In genomic region chr16:85593503-85594195, GRCh38 we compare ENCODE assay signal across 14 cellular contexts. TPM values are rescaled to one million over a fixed set of nuclear protein-coding genes. Genes with fewer than 3 reads are reported as not detected.
DNase-seq lines count a peak whose midpoint lies in the region; ATAC-seq and TF ChIP-seq lines count a peak whose summit lies in the region.
"Had no signal": no experiment of that assay in that cellular context is flagged by ENCODE, and none has a peak within 500 bp of the region (broad histone marks: within the 10 kb centered on the region; RNA-seq: fewer than 3 reads in every experiment).

No MANE protein-coding gene starts in this region.

- TF ChIP-seq EP300 in neural cell (conservative IDR thresholded peaks at IDR 0.05; ENCODE audit: poor library complexity, severe bottlenecking), result no peak

- H3K9me3 ChIP-seq in neural cell (ENCODE audit: low read length) (no peaks in the 10 kb centered on the region), Karpas-422 (ENCODE audit: low read length) (peaks cover 4% of the 10 kb centered on the region; the same call in 1 of the 2 replicates), gastrocnemius medialis (no peaks in the 10 kb centered on the region)
- H3K9me3 ChIP-seq: Peyer's patch had no signal

- DNase-seq in G401 (ENCODE audit: low spot score) (peak; percentile 93), NCI-H2081 (lab: John Stamatoyannopoulos, UW) (peak; percentile 77 to 93), NOMO-1 treated with dmso at 0.1 percent for 144 hours (lab: John Stamatoyannopoulos, UW; ENCODE audit: unreplicated experiment) (peak; percentile 58), Karpas-422 (no peak), gastrocnemius medialis (no peak), HEK293T (ENCODE audit: extremely low spot score) (no peak)
- DNase-seq: activated CD4-positive, alpha-beta memory T cell treated with anti-CD3 and anti-CD28 coated beads, Interleukin-2, amount 10 ng/mL, durations not matched to agents 7 days and 5 days; activated naive CD4-positive, alpha-beta T cell treated with Interleukin-2 at 50 U/mL for 16 hours; erythroblast; mammary epithelial cell; Peyer's patch; T-helper 9 cell had no signal

- H3K27me3 ChIP-seq in neural cell (ENCODE audit: insufficient read depth, low read depth, low read length), result no peaks in the 10 kb centered on the region
- no peaks in the 10 kb centered on the region for H3K27me3 ChIP-seq in Karpas-422 (ENCODE audit: low read length)
- no peaks in the 10 kb centered on the region for H3K27me3 ChIP-seq in gastrocnemius medialis
- H3K27me3 ChIP-seq: Peyer's patch had no signal

- in situ Hi-C loops in G401 (cut with HindIII; ENCODE audit: low sequenced_read_pairs), result no loop called here
- in situ Hi-C loops in gastrocnemius medialis (cut with MboI; ENCODE audit: low sequenced_read_pairs in 4 of 4), result no loop called here

- H3K36me3 ChIP-seq in neural cell (ENCODE audit: insufficient read depth, low read length), result no peaks in the 10 kb centered on the region
- no peaks in the 10 kb centered on the region for H3K36me3 ChIP-seq in Karpas-422 (ENCODE audit: insufficient read depth, low read length)
- no peaks in the 10 kb centered on the region for H3K36me3 ChIP-seq in gastrocnemius medialis
- H3K36me3 ChIP-seq: Peyer's patch had no signal

- H3K27ac ChIP-seq in neural cell (ENCODE audit: low read length), result peak overlapping the region; percentile 55
- no peak overlapping the region for H3K27ac ChIP-seq in Karpas-422 (ENCODE audit: low read length)
- H3K27ac ChIP-seq in gastrocnemius medialis, result no peak overlapping the region

- no peak for TF ChIP-seq RAD21 in neural cell (conservative IDR thresholded peaks at IDR 0.05)

- peaks cover 81% of the 10 kb centered on the region for H3K79me2 ChIP-seq in neural cell (replicated peaks; ENCODE audit: insufficient read depth, low read length)
- no peaks in the 10 kb centered on the region for H3K79me2 ChIP-seq in Karpas-422 (ENCODE audit: low read length)

- H3K9me2 ChIP-seq in neural cell (ENCODE audit: insufficient read depth, low read length), result no peaks in the 10 kb centered on the region
- no peaks in the 10 kb centered on the region for H3K9me2 ChIP-seq in Karpas-422 (replicated peaks; ENCODE audit: insufficient read depth, low read length)

- no peak overlapping the region for H2AFZ ChIP-seq in neural cell (ENCODE audit: low read depth, low read length)
- no peak overlapping the region for H2AFZ ChIP-seq in Karpas-422 (ENCODE audit: low read length)

- H4K20me1 ChIP-seq in neural cell (ENCODE audit: insufficient read depth) (no peaks in the 10 kb centered on the region), Karpas-422 (ENCODE audit: insufficient read depth, low read depth, low read length) (no peaks in the 10 kb centered on the region; the same call in 1 of the 2 replicates)

- no peak for TF ChIP-seq POLR2A in gastrocnemius medialis (IDR thresholded peaks at IDR 0.05)

- H3K4me3 ChIP-seq in neural cell (ENCODE audit: low read length) (peak overlapping the region; percentile 39), Karpas-422 (ENCODE audit: low read length) (no peak overlapping the region), gastrocnemius medialis (no peak overlapping the region)
- H3K4me3 ChIP-seq: Peyer's patch had no signal

- CTCF ChIA-PET in HEK293T (lab: Yijun Ruan, JAX), result no interaction called here

- H3K9ac ChIP-seq in neural cell (ENCODE audit: low read length) (peak overlapping the region; percentile 52), Karpas-422 (ENCODE audit: low read length) (no peak overlapping the region)

- ATAC-seq in gastrocnemius medialis, result no peak
- ATAC-seq in GM18870 (IDR thresholded peaks at IDR 0.05; ENCODE audit: unreplicated experiment), result no peak

- H3K4me1 ChIP-seq in Karpas-422 (ENCODE audit: low read length) (peaks cover 7% of the 10 kb centered on the region), gastrocnemius medialis (no peaks in the 10 kb centered on the region)

- intact Hi-C loops in gastrocnemius medialis (cut with DNase I; ENCODE audit: low total_unique reads), result no loop called here

- POLR2A ChIA-PET in HEK293T (lab: Yijun Ruan, JAX), result no interaction called here

- TF ChIP-seq CTCF in neural cell (IDR thresholded peaks at IDR 0.05; ENCODE audit: poor library complexity, severe bottlenecking) (no peak), gastrocnemius medialis (IDR thresholded peaks at IDR 0.05 in 4 of 5, conservative IDR thresholded peaks at IDR 0.05 in 1 of 5) (no peak)

- H3K4me2 ChIP-seq in neural cell (ENCODE audit: low read length) (peak overlapping the region; percentile 5), Karpas-422 (ENCODE audit: low read depth, low read length, poor library complexity, severe bottlenecking) (no peak overlapping the region)

- H3F3A ChIP-seq in neural cell (ENCODE audit: insufficient read depth, low read length, poor library complexity, severe bottlenecking), result peaks cover 4% of the 10 kb centered on the region

TF ChIP-seq in neural cell, 6 proteins besides CTCF, POLR2A, EP300 and RAD21:
- TF ChIP-seq REST (IDR thresholded peaks at IDR 0.05; ENCODE audit: borderline replicate concordance), result no peak
- TF ChIP-seq POLR2AphosphoS5 (IDR thresholded peaks at IDR 0.05), result no peak
- no peak for TF ChIP-seq TAF1 (IDR thresholded peaks at IDR 0.05; ENCODE audit: low read depth)
- no peak for TF ChIP-seq SMC3 (conservative IDR thresholded peaks at IDR 0.05; ENCODE audit: poor library complexity)
- TF ChIP-seq MXI1 (conservative IDR thresholded peaks at IDR 0.05; ENCODE audit: poor library complexity, severe bottlenecking), result no peak
- no peak for TF ChIP-seq EZH2 (IDR thresholded peaks at IDR 0.05; ENCODE audit: borderline replicate concordance, insufficient read depth, low read length, poor library complexity, severe bottlenecking)

TF ChIP-seq in HEK293T, 16 proteins besides CTCF, POLR2A, EP300 and RAD21:
- TF ChIP-seq CTBP1 (IDR thresholded peaks at IDR 0.05; ENCODE audit: borderline replicate concordance), result no peak
- no peak for TF ChIP-seq ARNT (IDR thresholded peaks at IDR 0.05)
- TF ChIP-seq LEF1 (IDR thresholded peaks at IDR 0.05; ENCODE audit: borderline replicate concordance), result no peak
- TF ChIP-seq FOXM1 (IDR thresholded peaks at IDR 0.05; ENCODE audit: borderline replicate concordance), result no peak
- no peak for TF ChIP-seq L3MBTL2 (conservative IDR thresholded peaks at IDR 0.05)

RNA-seq across cellular contexts. Expression of gene GSE1, which starts 19.5 kb away (rescaled TPM):
- total RNA-seq in G401 (2014; rRNA removed; shearing (Covaris generic)), result 22.8 and 35.6 TPM in 2 replicates
- polyA plus RNA-seq in neural cell, result 35.6 and 38.3 TPM in 2 replicates
- polyA minus RNA-seq in neural cell, result 65.7 and 89.0 TPM in 2 replicates
- total RNA-seq in Karpas-422 (2014; rRNA removed; shearing (Covaris generic); ENCODE audit: low replicate concordance), result 1.9 and 6.0 TPM in 2 replicates
- total RNA-seq in gastrocnemius medialis, result 10 to 100 TPM; 45.1 to 89.3 (median 71.3) TPM

Comparison
In these comparisons a context has a peak if more than half of its experiments do, and no peak if none do; other contexts are left out.
1. DNase-seq: peak in G401 (single experiment), NCI-H2081 (2 of 2) and NOMO-1 treated with dmso at 0.1 percent for 144 hours (single experiment); none in Karpas-422 (single experiment), gastrocnemius medialis (0 of 2) and HEK293T (single experiment).